In genomic region chrX:23692166-23692565, GRCh38 we compare ENCODE assay signal across 37 cellular contexts.
"Had no signal": no experiment of that assay in that cellular context is flagged by ENCODE, and none has a peak within 500 bp of the region (broad histone marks: within the 10 kb centered on the region; RNA-seq: fewer than 3 reads in every experiment).

No MANE protein-coding gene starts in this region.

- H3K27ac ChIP-seq: adrenal gland, body of pancreas, brain microvascular endothelial cell, cardiac muscle cell, VCaP had no signal

- H3K27ac Mint-ChIP-seq: activated B cell treated with CpG ODN at 0.5 μM for 24 hours; activated CD4-positive, alpha-beta memory T cell treated with anti-CD3 and anti-CD28 coated beads for 36 hours; activated CD4-positive, alpha-beta T cell treated with anti-CD3 and anti-CD28 coated beads, Interleukin-2, amount 10 ng/mL, durations not matched to agents 24 days and 14 days; activated CD8-positive, alpha-beta T cell treated with anti-CD3 and anti-CD28 coated beads for 36 hours; activated naive CD4-positive, alpha-beta T cell treated with anti-CD3 and anti-CD28 coated beads for 36 hours; activated naive CD4-positive, alpha-beta T cell treated with anti-CD3 and anti-CD28 coated beads, Interleukin-2, amount 50 U/mL, for 72 hours; activated naive CD8-positive, alpha-beta T cell treated with anti-CD3 and anti-CD28 coated beads for 36 hours; activated T-cell treated with anti-CD3 and anti-CD28 coated beads, Interleukin-2, amount 50 U/mL, for 72 hours; activated T-helper 1 cell treated with anti-CD3 and anti-CD28 coated beads, Interleukin-12 subunit alpha, Interleukin-12 subunit beta, Interleukin-2, Interleukin-4 antibody, amounts not matched to agents 30 ng/mL and 10 ng/mL and 1 ng/mL, durations not matched to agents 14 hours and 24 hours and 36 hours; activated T-helper 17 cell treated with anti-CD3 and anti-CD28 coated beads, Interleukin-2, amount 50 U/mL, for 72 hours; T-helper 1 cell treated with Interleukin-12 subunit alpha and Interleukin-12 subunit beta and Interleukin-4 antibody, amounts not matched to agents 30 μg/mL and 1 μg/mL, for 36 hours; T-helper 2 cell treated with Interferon-gamma antibody and Interleukin-4, amounts not matched to agents 5 μg/mL and 100 μg/mL, for 36 hours had no signal

- ATAC-seq: activated CD8-positive, alpha-beta T cell treated with anti-CD3 and anti-CD28 coated beads for 36 hours; activated naive CD4-positive, alpha-beta T cell treated with anti-CD3 and anti-CD28 coated beads, Interleukin-2, amount 50 U/mL, for 72 hours; activated T-cell treated with anti-CD3 and anti-CD28 coated beads, Interleukin-2, amount 50 U/mL, for 4 hours; activated T-cell treated with anti-CD3 and anti-CD28 coated beads, Interleukin-2, amount 50 U/mL, for 72 hours; activated T-helper 17 cell treated with anti-CD3 and anti-CD28 coated beads, Interleukin-2, amount 50 U/mL, for 72 hours; body of pancreas had no signal

- H3K4me1 Mint-ChIP-seq: activated B cell treated with CpG ODN at 0.5 μM for 24 hours; activated CD4-positive, alpha-beta T cell treated with anti-CD3 and anti-CD28 coated beads, Interleukin-2, amount 10 ng/mL, durations not matched to agents 24 days and 14 days; activated naive CD8-positive, alpha-beta T cell treated with anti-CD3 and anti-CD28 coated beads for 36 hours; activated T-helper 17 cell treated with anti-CD3 and anti-CD28 coated beads, Interleukin-2, amount 50 U/mL, for 72 hours; central memory CD8-positive, alpha-beta T cell had no signal

- DNase-seq: activated B cell treated with CpG ODN at 0.5 μM for 24 hours; activated CD4-positive, alpha-beta memory T cell treated with anti-CD3 and anti-CD28 coated beads for 36 hours; activated CD4-positive, alpha-beta T cell treated with anti-CD3 and anti-CD28 coated beads for 4 hours; activated CD4-positive, alpha-beta T cell treated with anti-CD3 and anti-CD28 coated beads, Interleukin-2, amount 10 ng/mL, durations not matched to agents 24 days and 14 days; activated CD4-positive, alpha-beta T cell treated with anti-CD3 and anti-CD28 coated beads, Interleukin-2, amount 50 U/mL, for 1 hour; activated CD4-positive, alpha-beta T cell treated with anti-CD3 and anti-CD28 coated beads, Interleukin-2, amount 50 U/mL, for 4 hours; activated CD4-positive, CD25-positive, alpha-beta regulatory T cell treated with anti-CD3 and anti-CD28 coated beads, Interleukin-2, amount 50 U/mL, for 72 hours; activated CD8-positive, alpha-beta memory T cell treated with anti-CD3 and anti-CD28 coated beads, Interleukin-2, amount 50 U/mL, for 4 hours; activated CD8-positive, alpha-beta T cell treated with anti-CD3 and anti-CD28 coated beads for 36 hours; activated effector memory CD4-positive, alpha-beta T cell treated with anti-CD3 and anti-CD28 coated beads, Interleukin-2, amount 50 U/mL, for 16 hours; activated gamma-delta T cell treated with Interleukin-2 at 50 U/mL for 16 hours; activated naive CD4-positive, alpha-beta T cell; activated naive CD4-positive, alpha-beta T cell treated with anti-CD3 and anti-CD28 coated beads for 36 hours; activated naive CD4-positive, alpha-beta T cell treated with anti-CD3 and anti-CD28 coated beads, Interleukin-2, amount 50 U/mL, for 16 hours; activated naive CD8-positive, alpha-beta T cell treated with anti-CD3 and anti-CD28 coated beads for 36 hours; activated T-cell treated with anti-CD3 and anti-CD28 coated beads for 4 hours; activated T-cell treated with anti-CD3 and anti-CD28 coated beads, Interleukin-2, amount 50 U/mL, for 1 hour; activated T-cell treated with anti-CD3 and anti-CD28 coated beads, Interleukin-2, amount 50 U/mL, for 4 hours; activated T-cell treated with anti-CD3 and anti-CD28 coated beads, Interleukin-2, amount 50 U/mL, for 72 hours; adrenal gland; amniotic stem cell; aorta; body of pancreas; brain microvascular endothelial cell; caudate nucleus; cerebellar nuclear complex; T-helper 1 cell; T-helper 2 cell; T-helper 9 cell had no signal

- H3K4me3 Mint-ChIP-seq: activated B cell treated with CpG ODN at 0.5 μM for 24 hours; activated CD4-positive, alpha-beta memory T cell treated with anti-CD3 and anti-CD28 coated beads for 36 hours; activated CD4-positive, alpha-beta T cell treated with anti-CD3 and anti-CD28 coated beads, Interleukin-2, amount 10 ng/mL, durations not matched to agents 24 days and 14 days; activated CD8-positive, alpha-beta T cell treated with anti-CD3 and anti-CD28 coated beads for 36 hours; activated naive CD4-positive, alpha-beta T cell treated with anti-CD3 and anti-CD28 coated beads for 36 hours; activated naive CD8-positive, alpha-beta T cell treated with anti-CD3 and anti-CD28 coated beads for 36 hours; activated T-cell treated with anti-CD3 and anti-CD28 coated beads, Interleukin-2, amount 50 U/mL, for 4 hours; activated T-cell treated with anti-CD3 and anti-CD28 coated beads, Interleukin-2, amount 50 U/mL, for 72 hours; activated T-helper 1 cell treated with anti-CD3 and anti-CD28 coated beads, Interleukin-12 subunit alpha, Interleukin-12 subunit beta, Interleukin-2, Interleukin-4 antibody, amounts not matched to agents 30 ng/mL and 10 ng/mL and 1 ng/mL, durations not matched to agents 14 hours and 24 hours and 36 hours; activated T-helper 17 cell treated with anti-CD3 and anti-CD28 coated beads, Interleukin-2, amount 50 U/mL, for 72 hours; central memory CD8-positive, alpha-beta T cell; T-helper 1 cell treated with Interleukin-12 subunit alpha and Interleukin-12 subunit beta and Interleukin-4 antibody, amounts not matched to agents 30 μg/mL and 1 μg/mL, for 36 hours; T-helper 2 cell treated with Interferon-gamma antibody and Interleukin-4, amounts not matched to agents 5 μg/mL and 100 μg/mL, for 36 hours had no signal

- H3K4me3 ChIP-seq: adrenal gland, body of pancreas, cardiac muscle cell had no signal

- H3K36me3 ChIP-seq: adrenal gland, brain microvascular endothelial cell, cardiac muscle cell had no signal

- H3K9me3 ChIP-seq: adrenal gland, body of pancreas had no signal

- H3K36me3 Mint-ChIP-seq: activated CD4-positive, alpha-beta memory T cell treated with anti-CD3 and anti-CD28 coated beads for 36 hours; activated naive CD4-positive, alpha-beta T cell treated with anti-CD3 and anti-CD28 coated beads, Interleukin-2, amount 50 U/mL, for 72 hours; activated naive CD8-positive, alpha-beta T cell treated with anti-CD3 and anti-CD28 coated beads for 36 hours had no signal

- H3K27me3 Mint-ChIP-seq: activated B cell treated with CpG ODN at 0.5 μM for 24 hours; activated CD4-positive, alpha-beta memory T cell treated with anti-CD3 and anti-CD28 coated beads for 36 hours; activated CD4-positive, alpha-beta T cell treated with anti-CD3 and anti-CD28 coated beads, Interleukin-2, amount 10 ng/mL, durations not matched to agents 24 days and 14 days; activated CD8-positive, alpha-beta T cell treated with anti-CD3 and anti-CD28 coated beads for 36 hours; activated naive CD8-positive, alpha-beta T cell treated with anti-CD3 and anti-CD28 coated beads for 36 hours; activated T-helper 17 cell treated with anti-CD3 and anti-CD28 coated beads, Interleukin-2, amount 50 U/mL, for 72 hours; central memory CD8-positive, alpha-beta T cell had no signal

- H3K9me3 Mint-ChIP-seq: activated B cell treated with CpG ODN at 0.5 μM for 24 hours; activated CD4-positive, alpha-beta memory T cell treated with anti-CD3 and anti-CD28 coated beads for 36 hours; activated CD4-positive, alpha-beta T cell treated with anti-CD3 and anti-CD28 coated beads, Interleukin-2, amount 10 ng/mL, durations not matched to agents 24 days and 14 days; activated CD8-positive, alpha-beta T cell treated with anti-CD3 and anti-CD28 coated beads for 36 hours; activated naive CD4-positive, alpha-beta T cell treated with anti-CD3 and anti-CD28 coated beads for 36 hours; activated naive CD4-positive, alpha-beta T cell treated with anti-CD3 and anti-CD28 coated beads, Interleukin-2, amount 50 U/mL, for 72 hours; activated naive CD8-positive, alpha-beta T cell treated with anti-CD3 and anti-CD28 coated beads for 36 hours; activated T-cell treated with anti-CD3 and anti-CD28 coated beads, Interleukin-2, amount 50 U/mL, for 4 hours; activated T-cell treated with anti-CD3 and anti-CD28 coated beads, Interleukin-2, amount 50 U/mL, for 72 hours; activated T-helper 1 cell treated with anti-CD3 and anti-CD28 coated beads, Interleukin-12 subunit alpha, Interleukin-12 subunit beta, Interleukin-2, Interleukin-4 antibody, amounts not matched to agents 30 ng/mL and 10 ng/mL and 1 ng/mL, durations not matched to agents 14 hours and 24 hours and 36 hours; activated T-helper 17 cell treated with anti-CD3 and anti-CD28 coated beads, Interleukin-2, amount 50 U/mL, for 72 hours; central memory CD8-positive, alpha-beta T cell; T-helper 1 cell treated with Interleukin-12 subunit alpha and Interleukin-12 subunit beta and Interleukin-4 antibody, amounts not matched to agents 30 μg/mL and 1 μg/mL, for 36 hours; T-helper 2 cell treated with Interferon-gamma antibody and Interleukin-4, amounts not matched to agents 5 μg/mL and 100 μg/mL, for 36 hours had no signal

- H3K27me3 ChIP-seq: adrenal gland, body of pancreas, brain microvascular endothelial cell, cardiac muscle cell had no signal

- H3K4me1 ChIP-seq: adrenal gland, body of pancreas had no signal
